Comparison of ENCODE assay signal across 19 cellular contexts in genomic region chr22:40305625-40306024, GRCh38. TPM values are rescaled to one million over a fixed set of nuclear protein-coding genes. Genes with fewer than 3 reads are reported as not detected.
DNase-seq lines count a peak whose midpoint lies in the region; ATAC-seq and TF ChIP-seq lines count a peak whose summit lies in the region.
"Had no signal": no experiment of that assay in that cellular context is flagged by ENCODE, and none has a peak within 500 bp of the region (broad histone marks: within the 10 kb centered on the region; RNA-seq: fewer than 3 reads in every experiment).

No MANE protein-coding gene starts in this region.

- H3K4me3 ChIP-seq in CD8-positive, alpha-beta memory T cell (ENCODE audit: low read length) = no peak overlapping the region
- no peak overlapping the region for H3K4me3 ChIP-seq in naive thymus-derived CD4-positive, alpha-beta T cell (ENCODE audit: low read length)
- H3K4me3 ChIP-seq: GM23248, Peyer's patch had no signal

- H3K27ac ChIP-seq in CD4-positive, alpha-beta T cell (ENCODE audit: low read depth, low read length) = no peak overlapping the region
- no peak overlapping the region for H3K27ac ChIP-seq in CD8-positive, alpha-beta memory T cell (ENCODE audit: low read depth, low read length)
- H3K27ac ChIP-seq in naive thymus-derived CD4-positive, alpha-beta T cell (ENCODE audit: low read depth, low read length) = no peak overlapping the region
- H3K27ac ChIP-seq: GM23248, Peyer's patch had no signal

- ATAC-seq in CD4-positive, alpha-beta T cell (ENCODE audit: poor library complexity) = no peak
- no peak for ATAC-seq in activated CD8-positive, alpha-beta T cell treated with anti-CD3 and anti-CD28 coated beads for 36 hours
- ATAC-seq in naive thymus-derived CD4-positive, alpha-beta T cell = no peak
- no peak for ATAC-seq in GM19023 (IDR thresholded peaks at IDR 0.05; ENCODE audit: unreplicated experiment)

- CTCF ChIA-PET in CD4-positive, alpha-beta T cell (lab: Charles Lee) = interaction anchor here (1.0 kb wide), 1 partner anchor 13 kb away, joined by 3 read pairs; no protein-coding TSS in a partner anchor
- CTCF ChIA-PET in CD8-positive, alpha-beta memory T cell (lab: Charles Lee) = no interaction called here
- CTCF ChIA-PET in activated CD8-positive, alpha-beta T cell treated with anti-CD3 and anti-CD28 coated beads for 36 hours (lab: Charles Lee) = interaction anchor here (0.8 to 1.2 kb wide), 3 partner anchors 13 to 42 kb away, joined by 3 read pairs; no protein-coding TSS in a partner anchor
- CTCF ChIA-PET in naive thymus-derived CD4-positive, alpha-beta T cell (lab: Charles Lee) = interaction anchor here (0.7 kb wide), 1 partner anchor 9 kb away, joined by 5 read pairs; no protein-coding TSS in a partner anchor
- CTCF ChIA-PET in activated CD4-positive, alpha-beta memory T cell treated with anti-CD3 and anti-CD28 coated beads, Interleukin-2, amount 10 ng/mL, durations not matched to agents 7 days and 5 days (lab: Charles Lee) = no interaction called here

- peak overlapping the region; percentile 66 for H3K27ac Mint-ChIP-seq in CD4-positive, alpha-beta T cell
- H3K27ac Mint-ChIP-seq in CD8-positive, alpha-beta memory T cell = peak overlapping the region in 5 of 8 donors; percentile 19 to 75 (median 56)
- H3K27ac Mint-ChIP-seq in activated CD8-positive, alpha-beta T cell treated with anti-CD3 and anti-CD28 coated beads for 36 hours = peak overlapping the region; percentile 28
- peak overlapping the region in 6 of 9 donors; percentile 15 to 81 (median 50) for H3K27ac Mint-ChIP-seq in naive thymus-derived CD4-positive, alpha-beta T cell
- no peak overlapping the region for H3K27ac Mint-ChIP-seq in endothelial cell (ENCODE audit: unreplicated experiment)
- no peak overlapping the region for H3K27ac Mint-ChIP-seq in activated CD4-positive, alpha-beta memory T cell treated with anti-CD3 and anti-CD28 coated beads, Interleukin-2, amount 10 ng/mL, durations not matched to agents 7 days and 5 days
- H3K27ac Mint-ChIP-seq: HFFc6 had no signal

- intact Hi-C loops in CD4-positive, alpha-beta T cell (cut with DNase I, micrococcal nuclease) = loop anchor here in 1 of 2 experiments (5.0 kb wide), 1 partner anchor 42 kb away; the partner anchor contains the start of gene ADSL
- intact Hi-C loops in activated CD8-positive, alpha-beta T cell treated with anti-CD3 and anti-CD28 coated beads for 36 hours (cut with micrococcal nuclease) = loop anchor here (10.0 kb wide), 1 partner anchor 51 kb away; no protein-coding TSS in a partner anchor
- intact Hi-C loops in naive thymus-derived CD4-positive, alpha-beta T cell (cut with micrococcal nuclease) = loop anchor here in 1 of 2 donors (5.0 kb wide), 1 partner anchor 42 kb away; the partner anchor contains the start of gene ADSL

- H3K27me3 ChIP-seq in CD4-positive, alpha-beta T cell (ENCODE audit: control insufficient read depth, insufficient read depth, low read length) = no peaks in the 10 kb centered on the region
- no peaks in the 10 kb centered on the region for H3K27me3 ChIP-seq in CD8-positive, alpha-beta memory T cell (ENCODE audit: insufficient read depth, low read length, poor library complexity, severe bottlenecking)
- H3K27me3 ChIP-seq in naive thymus-derived CD4-positive, alpha-beta T cell (ENCODE audit: control insufficient read depth in 2 of 2, insufficient read depth in 2 of 2, low read length in 2 of 2) = no peaks in the 10 kb centered on the region
- H3K27me3 ChIP-seq: Peyer's patch had no signal

- no peaks in the 10 kb centered on the region for H3K27me3 Mint-ChIP-seq in CD4-positive, alpha-beta T cell
- H3K27me3 Mint-ChIP-seq in CD8-positive, alpha-beta memory T cell = no peaks in the 10 kb centered on the region
- H3K27me3 Mint-ChIP-seq in activated CD8-positive, alpha-beta T cell treated with anti-CD3 and anti-CD28 coated beads for 36 hours = no peaks in the 10 kb centered on the region
- H3K27me3 Mint-ChIP-seq in naive thymus-derived CD4-positive, alpha-beta T cell = no peaks in the 10 kb centered on the region
- H3K27me3 Mint-ChIP-seq in endothelial cell (ENCODE audit: unreplicated experiment) = peaks cover 1% of the 10 kb centered on the region
- no peaks in the 10 kb centered on the region for H3K27me3 Mint-ChIP-seq in activated CD4-positive, alpha-beta memory T cell treated with anti-CD3 and anti-CD28 coated beads, Interleukin-2, amount 10 ng/mL, durations not matched to agents 7 days and 5 days

- TF ChIP-seq CTCF in CD4-positive, alpha-beta T cell (IDR thresholded peaks at IDR 0.05) = no peak
- no peak for TF ChIP-seq CTCF in activated CD8-positive, alpha-beta T cell treated with anti-CD3 and anti-CD28 coated beads for 36 hours (IDR thresholded peaks at IDR 0.05)
- no peak for TF ChIP-seq CTCF in endothelial cell (IDR thresholded peaks at IDR 0.05; ENCODE audit: unreplicated experiment)

- peaks cover 39% of the 10 kb centered on the region for H3K4me1 Mint-ChIP-seq in CD4-positive, alpha-beta T cell (ENCODE audit: low read depth)
- H3K4me1 Mint-ChIP-seq in CD8-positive, alpha-beta memory T cell = peaks cover 13 to 29% (median 27%) of the 10 kb centered on the region in 3 donors
- H3K4me1 Mint-ChIP-seq in activated CD8-positive, alpha-beta T cell treated with anti-CD3 and anti-CD28 coated beads for 36 hours (ENCODE audit: low read depth) = peaks cover 47% of the 10 kb centered on the region
- peaks cover 19 to 55% (median 45%) of the 10 kb centered on the region in 7 donors for H3K4me1 Mint-ChIP-seq in naive thymus-derived CD4-positive, alpha-beta T cell
- peaks cover 5% of the 10 kb centered on the region for H3K4me1 Mint-ChIP-seq in endothelial cell (ENCODE audit: unreplicated experiment)
- H3K4me1 Mint-ChIP-seq in activated CD4-positive, alpha-beta memory T cell treated with anti-CD3 and anti-CD28 coated beads, Interleukin-2, amount 10 ng/mL, durations not matched to agents 7 days and 5 days = peaks cover 27% of the 10 kb centered on the region
- H3K4me1 Mint-ChIP-seq: H9 had no signal

- no peaks in the 10 kb centered on the region for H3K9me3 ChIP-seq in CD4-positive, alpha-beta T cell (ENCODE audit: control insufficient read depth, low read length)
- no peaks in the 10 kb centered on the region for H3K9me3 ChIP-seq in CD8-positive, alpha-beta memory T cell (ENCODE audit: low read length)
- H3K9me3 ChIP-seq in naive thymus-derived CD4-positive, alpha-beta T cell (ENCODE audit: control insufficient read depth in 2 of 3, low read length in 3 of 3) = no peaks in the 10 kb centered on the region
- H3K9me3 ChIP-seq: Peyer's patch had no signal

- no peak for DNase-seq in CD4-positive, alpha-beta T cell
- no peak for DNase-seq in CD8-positive, alpha-beta memory T cell
- no peak for DNase-seq in activated CD8-positive, alpha-beta T cell treated with anti-CD3 and anti-CD28 coated beads for 36 hours
- no peak for DNase-seq in naive thymus-derived CD4-positive, alpha-beta T cell
- DNase-seq in endothelial cell (ENCODE audit: low spot score) (no peak), NCI-H1105 treated with DMSO at 0.1 percent for 48 hours (lab: John Stamatoyannopoulos, UW) (no peak)
- DNase-seq in activated CD4-positive, alpha-beta memory T cell treated with anti-CD3 and anti-CD28 coated beads, Interleukin-2, amount 10 ng/mL, durations not matched to agents 7 days and 5 days = no peak
- DNase-seq: C1 segment of cervical spinal cord, GM23248, H9, HFFc6, KBM-7, MV-4-11, NCI-H2029, NCI-H526 treated with DMSO at 0.1 percent for 48 hours, OCI-M1, Peyer's patch, SHP77 treated with DMSO at 0.1 percent for 48 hours had no signal

- H3K4me3 Mint-ChIP-seq in CD4-positive, alpha-beta T cell = no peak overlapping the region
- H3K4me3 Mint-ChIP-seq in CD8-positive, alpha-beta memory T cell = no peak overlapping the region
- H3K4me3 Mint-ChIP-seq in activated CD8-positive, alpha-beta T cell treated with anti-CD3 and anti-CD28 coated beads for 36 hours = no peak overlapping the region
- H3K4me3 Mint-ChIP-seq in naive thymus-derived CD4-positive, alpha-beta T cell = no peak overlapping the region
- no peak overlapping the region for H3K4me3 Mint-ChIP-seq in endothelial cell (ENCODE audit: unreplicated experiment)
- no peak overlapping the region for H3K4me3 Mint-ChIP-seq in activated CD4-positive, alpha-beta memory T cell treated with anti-CD3 and anti-CD28 coated beads, Interleukin-2, amount 10 ng/mL, durations not matched to agents 7 days and 5 days
- H3K4me3 Mint-ChIP-seq: H9, HFFc6 had no signal

- H3K36me3 Mint-ChIP-seq in CD4-positive, alpha-beta T cell (ENCODE audit: low read depth) = peaks cover 88% of the 10 kb centered on the region
- H3K36me3 Mint-ChIP-seq in CD8-positive, alpha-beta memory T cell = peaks cover 9 to 83% (median 25%) of the 10 kb centered on the region in 3 donors
- peaks cover 43% of the 10 kb centered on the region for H3K36me3 Mint-ChIP-seq in activated CD8-positive, alpha-beta T cell treated with anti-CD3 and anti-CD28 coated beads for 36 hours (ENCODE audit: low read depth)
- peaks cover 15 to 57% (median 42%) of the 10 kb centered on the region in 5 donors for H3K36me3 Mint-ChIP-seq in naive thymus-derived CD4-positive, alpha-beta T cell
- peaks cover 26% of the 10 kb centered on the region for H3K36me3 Mint-ChIP-seq in endothelial cell (ENCODE audit: low read depth, unreplicated experiment)
- peaks cover 44% of the 10 kb centered on the region for H3K36me3 Mint-ChIP-seq in activated CD4-positive, alpha-beta memory T cell treated with anti-CD3 and anti-CD28 coated beads, Interleukin-2, amount 10 ng/mL, durations not matched to agents 7 days and 5 days (ENCODE audit: low read depth)

- POLR2A ChIA-PET in CD4-positive, alpha-beta T cell (lab: Charles Lee) = interaction anchor here (0.6 to 1.1 kb wide), 3 partner anchors 9 to 21 kb away, joined by 3 read pairs; no protein-coding TSS in a partner anchor
- POLR2A ChIA-PET in CD8-positive, alpha-beta memory T cell (lab: Charles Lee) = interaction anchor here (0.6 kb wide), 1 partner anchor 29 kb away, joined by 3 read pairs; no protein-coding TSS in a partner anchor
- POLR2A ChIA-PET in activated CD8-positive, alpha-beta T cell treated with anti-CD3 and anti-CD28 coated beads for 36 hours (lab: Charles Lee) = interaction anchor here (1.2 kb wide), 1 partner anchor 20 kb away, joined by 4 read pairs; no protein-coding TSS in a partner anchor
- POLR2A ChIA-PET in naive thymus-derived CD4-positive, alpha-beta T cell (lab: Charles Lee) = interaction anchor here (1.2 kb wide), 1 partner anchor 15 kb away, joined by 4 read pairs; no protein-coding TSS in a partner anchor
- POLR2A ChIA-PET in activated CD4-positive, alpha-beta memory T cell treated with anti-CD3 and anti-CD28 coated beads, Interleukin-2, amount 10 ng/mL, durations not matched to agents 7 days and 5 days (lab: Charles Lee) = no interaction called here

- peaks cover 17% of the 10 kb centered on the region for H3K4me1 ChIP-seq in CD8-positive, alpha-beta memory T cell (ENCODE audit: insufficient read depth, low read length)
- peaks cover 0 to 29% of the 10 kb centered on the region in 2 donors for H3K4me1 ChIP-seq in naive thymus-derived CD4-positive, alpha-beta T cell (ENCODE audit: control insufficient read depth in 2 of 2, insufficient read depth in 2 of 2, low read length in 2 of 2)

- H3K36me3 ChIP-seq in CD8-positive, alpha-beta memory T cell (ENCODE audit: insufficient read depth, low read length) = peaks cover 33% of the 10 kb centered on the region
- H3K36me3 ChIP-seq in naive thymus-derived CD4-positive, alpha-beta T cell (ENCODE audit: control insufficient read depth in 2 of 3, insufficient read depth in 3 of 3, low read length in 3 of 3) = peaks cover 14 to 51% (median 24%) of the 10 kb centered on the region in 3 experiments

- H3K9me3 Mint-ChIP-seq in CD4-positive, alpha-beta T cell = no peaks in the 10 kb centered on the region
- H3K9me3 Mint-ChIP-seq in CD8-positive, alpha-beta memory T cell = no peaks in the 10 kb centered on the region
- no peaks in the 10 kb centered on the region for H3K9me3 Mint-ChIP-seq in activated CD8-positive, alpha-beta T cell treated with anti-CD3 and anti-CD28 coated beads for 36 hours
- H3K9me3 Mint-ChIP-seq in naive thymus-derived CD4-positive, alpha-beta T cell = no peaks in the 10 kb centered on the region
- no peaks in the 10 kb centered on the region for H3K9me3 Mint-ChIP-seq in endothelial cell (ENCODE audit: unreplicated experiment)
- H3K9me3 Mint-ChIP-seq in activated CD4-positive, alpha-beta memory T cell treated with anti-CD3 and anti-CD28 coated beads, Interleukin-2, amount 10 ng/mL, durations not matched to agents 7 days and 5 days = no peaks in the 10 kb centered on the region
- H3K9me3 Mint-ChIP-seq: H9, HFFc6 had no signal

RNA-seq across cellular contexts. Expression of gene ADSL, which starts 40.7 kb away (rescaled TPM):
- 10 to 100 TPM; 62.9 to 75.3 TPM for total RNA-seq in CD4-positive, alpha-beta T cell
- 100 to 1,000 TPM; 151 to 154 TPM for total RNA-seq in CD8-positive, alpha-beta memory T cell
- polyA plus RNA-seq in CD8-positive, alpha-beta memory T cell = 90.0 TPM
- 100 to 1,000 TPM; 160 to 169 TPM for total RNA-seq in activated CD8-positive, alpha-beta T cell treated with anti-CD3 and anti-CD28 coated beads for 36 hours
- 100 to 1,000 TPM in 1 of 5 experiments, 10 to 100 TPM in 4; 54.4 to 127 (median 61.9) TPM for total RNA-seq in naive thymus-derived CD4-positive, alpha-beta T cell
- 100 to 1,000 TPM; 118 to 121 TPM for polyA plus RNA-seq in naive thymus-derived CD4-positive, alpha-beta T cell
- 107 TPM for total RNA-seq in endothelial cell (ENCODE audit: unreplicated experiment)
- 100 to 1,000 TPM in 1 of 2 experiments, 10 to 100 TPM in 1; 95.0 to 105 TPM for total RNA-seq in activated CD4-positive, alpha-beta memory T cell treated with anti-CD3 and anti-CD28 coated beads, Interleukin-2, amount 10 ng/mL, durations not matched to agents 7 days and 5 days

Comparison
In these comparisons a context has a peak if more than half of its experiments do, and no peak if none do; other contexts are left out.
1. H3K27ac Mint-ChIP-seq: peak in CD4-positive, alpha-beta T cell (single experiment), CD8-positive, alpha-beta memory T cell (5 of 8), activated CD8-positive, alpha-beta T cell treated with anti-CD3 and anti-CD28 coated beads for 36 hours (single experiment) and naive thymus-derived CD4-positive, alpha-beta T cell (6 of 9); none in endothelial cell (single experiment) and activated CD4-positive, alpha-beta memory T cell treated with anti-CD3 and anti-CD28 coated beads, Interleukin-2, amount 10 ng/mL, durations not matched to agents 7 days and 5 days (single experiment).
2. CTCF ChIA-PET loops: an anchor here in CD4-positive, alpha-beta T cell (1.0 kb wide), activated CD8-positive, alpha-beta T cell treated with anti-CD3 and anti-CD28 coated beads for 36 hours (0.8 to 1.2 kb wide) and naive thymus-derived CD4-positive, alpha-beta T cell (0.7 kb wide); none called in CD8-positive, alpha-beta memory T cell and activated CD4-positive, alpha-beta memory T cell treated with anti-CD3 and anti-CD28 coated beads, Interleukin-2, amount 10 ng/mL, durations not matched to agents 7 days and 5 days.